Comparison of ENCODE assay signal across 9 cellular contexts in genomic region chr3:44021646-44022594, GRCh38.
DNase-seq lines count a peak whose midpoint lies in the region; ATAC-seq and TF ChIP-seq lines count a peak whose summit lies in the region.
"Had no signal": no experiment of that assay in that cellular context is flagged by ENCODE, and none has a peak within 500 bp of the region (broad histone marks: within the 10 kb centered on the region; RNA-seq: fewer than 3 reads in every experiment).

No MANE protein-coding gene starts in this region.

- H3K4me1 ChIP-seq in HUES6 (ENCODE audit: control insufficient read depth, insufficient read depth, low read length) (peaks cover 26% of the 10 kb centered on the region), neural progenitor cell (peaks cover 40% of the 10 kb centered on the region)

- no peaks in the 10 kb centered on the region for H3K79me2 ChIP-seq in neural progenitor cell (ENCODE audit: low read depth)

- H3K9me3 ChIP-seq in HUES6 (ENCODE audit: control insufficient read depth, insufficient read depth, low read depth, low read length) (no peaks in the 10 kb centered on the region), neural progenitor cell (ENCODE audit: low read depth) (no peaks in the 10 kb centered on the region)

- H3K4me2 ChIP-seq in neural progenitor cell: peak overlapping the region; percentile 99

- peak overlapping the region; percentile 82 for H3K4me3 Mint-ChIP-seq in neural progenitor cell

- H3K27ac ChIP-seq in HUES6 (ENCODE audit: low read depth, low read length) (no peak overlapping the region), neural progenitor cell (no peak overlapping the region)

- H3K36me3 Mint-ChIP-seq in neural progenitor cell: no peaks in the 10 kb centered on the region

- TF ChIP-seq CTCF in BJ (IDR thresholded peaks at IDR 0.05; ENCODE audit: insufficient read depth, low read depth, low read length) (no peak), epithelial cell of proximal tubule (conservative IDR thresholded peaks at IDR 0.05; ENCODE audit: low read depth, low read length) (no peak), neural progenitor cell (IDR thresholded peaks at IDR 0.05) (no peak)

- H3K9ac ChIP-seq in HUES6 (ENCODE audit: low read length): no peak overlapping the region
- H3K9ac ChIP-seq in neural progenitor cell: no peak overlapping the region

- POLR2A ChIA-PET in BJ (lab: Charles Lee): no interaction called here

- CTCF ChIA-PET in BJ (lab: Yijun Ruan, JAX): interaction anchor here (0.6 to 2.0 kb wide), 3 partner anchors 12 to 61 kb away, joined by 3 to 7 read pairs (median 3); no protein-coding TSS in a partner anchor

- no peak overlapping the region for H3K27ac Mint-ChIP-seq in neural progenitor cell

- peaks cover 34% of the 10 kb centered on the region for H3K4me1 Mint-ChIP-seq in neural progenitor cell

- peak overlapping the region; percentile 94 for H2AFZ ChIP-seq in neural progenitor cell (replicated peaks)

- H3F3A ChIP-seq in neural progenitor cell (ENCODE audit: low read depth): peaks cover 38% of the 10 kb centered on the region

- DNase-seq in BJ (ENCODE audit: low read depth) (no peak), epithelial cell of proximal tubule (ENCODE audit: low read depth) (no peak), neural progenitor cell (ENCODE audit: low spot score) (peak; percentile 67), NCI-H187 (lab: John Stamatoyannopoulos, UW) (no peak), NCI-H2171 (lab: John Stamatoyannopoulos, UW) (no peak), OCI-M1 (lab: John Stamatoyannopoulos, UW) (no peak)
- DNase-seq: NCI-H1092 had no signal

- peaks cover 15% of the 10 kb centered on the region for H3K27me3 Mint-ChIP-seq in neural progenitor cell (ENCODE audit: insufficient read depth, low read depth)

- H3K9me3 Mint-ChIP-seq in neural progenitor cell: no peaks in the 10 kb centered on the region

- no peak for ATAC-seq in GM19463 (IDR thresholded peaks at IDR 0.05; ENCODE audit: unreplicated experiment)

- no peaks in the 10 kb centered on the region for H3K27me3 ChIP-seq in BJ (ENCODE audit: control insufficient read depth, insufficient read depth, low read length)
- H3K27me3 ChIP-seq in HUES6 (ENCODE audit: control insufficient read depth, insufficient read depth, low read length): peaks cover 26% of the 10 kb centered on the region
- H3K27me3 ChIP-seq in neural progenitor cell: peaks cover 19% of the 10 kb centered on the region

- no peaks in the 10 kb centered on the region for H4K20me1 ChIP-seq in neural progenitor cell (ENCODE audit: low read depth)

- H3K4me3 ChIP-seq in BJ (ENCODE audit: low read depth, low read length): peak overlapping the region; percentile 52
- H3K4me3 ChIP-seq in HUES6 (ENCODE audit: low read depth, low read length): peak overlapping the region; percentile 70
- H3K4me3 ChIP-seq in epithelial cell of proximal tubule (ENCODE audit: low read depth, low read length): peak overlapping the region; percentile 63
- H3K4me3 ChIP-seq in neural progenitor cell: peak overlapping the region; percentile 84

- H3K36me3 ChIP-seq in BJ (ENCODE audit: control insufficient read depth, insufficient read depth, low read length) (no peaks in the 10 kb centered on the region), HUES6 (ENCODE audit: control insufficient read depth, insufficient read depth, low read length) (no peaks in the 10 kb centered on the region), neural progenitor cell (no peaks in the 10 kb centered on the region)
